1 cellular context compared by ENCODE assay signal in genomic region chr1:28241633-28242241, GRCh38.
TF ChIP-seq lines count a peak whose summit lies in the region.

No MANE protein-coding gene starts in this region.

TF ChIP-seq in HepG2, 621 proteins besides CTCF, POLR2A, EP300 and RAD21:
- no peak for TF ChIP-seq ZBTB7A (CRISPR knock-in tag; IDR thresholded peaks at IDR 0.05)
- TF ChIP-seq UBTF (CRISPR knock-in tag; IDR thresholded peaks at IDR 0.05), result no peak
- no peak for TF ChIP-seq ZNF556 (CRISPR knock-in tag; IDR thresholded peaks at IDR 0.05; ENCODE audit: borderline replicate concordance)
- 0 out of 2 replicates have a peak, but pooled peaks have one; percentile 19 for TF ChIP-seq USF2 (IDR thresholded peaks at IDR 0.05; ENCODE audit: low read depth, low read length)
- TF ChIP-seq USF2 (CRISPR knock-in tag; IDR thresholded peaks at IDR 0.05; ENCODE audit: borderline replicate concordance), result 0 out of 2 replicates have a peak, but pooled peaks have one; percentile 23
- TF ChIP-seq ELF3 (CRISPR knock-in tag; IDR thresholded peaks at IDR 0.05), result no peak
- no peak for TF ChIP-seq ZNF326 (CRISPR knock-in tag; IDR thresholded peaks at IDR 0.05; ENCODE audit: borderline replicate concordance)
- TF ChIP-seq ASH2L (IDR thresholded peaks at IDR 0.05; ENCODE audit: insufficient read length, low read depth, low read length), result no peak
- no peak for TF ChIP-seq ZFY (CRISPR knock-in tag; IDR thresholded peaks at IDR 0.05)
